Comparison of ENCODE assay signal across 10 cellular contexts in genomic region chr9:79026311-79026710, GRCh38.
A peak's percentile ranks its signal among the peaks of the same experiment; 100 is the strongest.
DNase-seq lines count a peak whose midpoint lies in the region; ATAC-seq and TF ChIP-seq lines count a peak whose summit lies in the region.
"Had no signal": no experiment of that assay in that cellular context is flagged by ENCODE, and none has a peak within 500 bp of the region (broad histone marks: within the 10 kb centered on the region; RNA-seq: fewer than 3 reads in every experiment).

No MANE protein-coding gene starts in this region.

- TF ChIP-seq RAD21 in neural cell (conservative IDR thresholded peaks at IDR 0.05), result no peak

- H3K4me3 ChIP-seq in neural cell (ENCODE audit: low read length), result no peak overlapping the region
- no peak overlapping the region for H3K4me3 ChIP-seq in brain microvascular endothelial cell (ENCODE audit: low read depth, low read length)
- H3K4me3 ChIP-seq in thyroid gland (replicated peaks in 1 of 3), result no peak overlapping the region
- H3K4me3 ChIP-seq: ascending aorta had no signal

- no peaks in the 10 kb centered on the region for H3K4me1 ChIP-seq in thyroid gland
- H3K4me1 ChIP-seq: ascending aorta had no signal

- no peaks in the 10 kb centered on the region for H3K9me2 ChIP-seq in neural cell (ENCODE audit: insufficient read depth, low read length)

- TF ChIP-seq CTCF in neural cell (IDR thresholded peaks at IDR 0.05; ENCODE audit: poor library complexity, severe bottlenecking), result no peak
- TF ChIP-seq CTCF in brain microvascular endothelial cell (IDR thresholded peaks at IDR 0.05; ENCODE audit: low read depth, low read length, missing control alignments), result no peak
- TF ChIP-seq CTCF in thyroid gland (IDR thresholded peaks at IDR 0.05), result no peak

- H4K20me1 ChIP-seq in neural cell (ENCODE audit: insufficient read depth), result no peaks in the 10 kb centered on the region

- in situ Hi-C loops in brain microvascular endothelial cell (cut with HindIII; ENCODE audit: low pct_ligation_motif_present, low sequenced_read_pairs), result no loop called here

- WGBS in thyroid gland, 2 donors, result 39 to 44% methylated on average over 3 of the region's 3 CpGs

- H2AFZ ChIP-seq in neural cell (ENCODE audit: low read depth, low read length), result no peak overlapping the region

- ATAC-seq in GM19395 (IDR thresholded peaks at IDR 0.05; ENCODE audit: unreplicated experiment) (peak; percentile 79), HG03066 (IDR thresholded peaks at IDR 0.05; ENCODE audit: low read depth, unreplicated experiment) (peak; percentile 52)

- H3K9ac ChIP-seq in neural cell (ENCODE audit: low read length), result no peak overlapping the region

- intact Hi-C loops in thyroid gland (cut with DNase I), result no loop called here

- no peaks in the 10 kb centered on the region for H3K27me3 ChIP-seq in neural cell (ENCODE audit: insufficient read depth, low read depth, low read length)
- H3K27me3 ChIP-seq in brain microvascular endothelial cell (replicated peaks), result no peaks in the 10 kb centered on the region
- H3K27me3 ChIP-seq in thyroid gland, result no peaks in the 10 kb centered on the region
- H3K27me3 ChIP-seq: ascending aorta had no signal

- H3K79me2 ChIP-seq in neural cell (replicated peaks; ENCODE audit: insufficient read depth, low read length), result no peaks in the 10 kb centered on the region

- no peaks in the 10 kb centered on the region for H3K36me3 ChIP-seq in neural cell (ENCODE audit: insufficient read depth, low read length)
- H3K36me3 ChIP-seq in brain microvascular endothelial cell (replicated peaks), result no peaks in the 10 kb centered on the region
- no peaks in the 10 kb centered on the region for H3K36me3 ChIP-seq in thyroid gland
- H3K36me3 ChIP-seq: ascending aorta had no signal

- TF ChIP-seq POLR2A in thyroid gland (IDR thresholded peaks at IDR 0.05), result no peak

- TF ChIP-seq EP300 in neural cell (conservative IDR thresholded peaks at IDR 0.05; ENCODE audit: poor library complexity, severe bottlenecking), result no peak

- DNase-seq in NCI-H510A (lab: John Stamatoyannopoulos, UW), result peak; percentile 86
- DNase-seq in brain microvascular endothelial cell, result no peak
- no peak for DNase-seq in effector CD4-positive, alpha-beta T cell
- no peak for DNase-seq in thyroid gland
- no peak for DNase-seq in activated CD4-positive, CD25-positive, alpha-beta regulatory T cell (lab: John Stamatoyannopoulos, UW)
- DNase-seq: kidney had no signal

- H3K9me3 ChIP-seq in neural cell (ENCODE audit: low read length) (no peaks in the 10 kb centered on the region), thyroid gland (no peaks in the 10 kb centered on the region)
- H3K9me3 ChIP-seq: ascending aorta had no signal

- H3K4me2 ChIP-seq in neural cell (ENCODE audit: low read length), result no peak overlapping the region

- peak overlapping the region; percentile 9 for H3K27ac ChIP-seq in neural cell (ENCODE audit: low read length)
- no peak overlapping the region for H3K27ac ChIP-seq in brain microvascular endothelial cell
- no peak overlapping the region for H3K27ac ChIP-seq in thyroid gland
- H3K27ac ChIP-seq: ascending aorta had no signal

- H3F3A ChIP-seq in neural cell (ENCODE audit: insufficient read depth, low read length, poor library complexity, severe bottlenecking), result no peaks in the 10 kb centered on the region

TF ChIP-seq in neural cell, 6 proteins besides CTCF, POLR2A, EP300 and RAD21:
- TF ChIP-seq, protein P1, sequence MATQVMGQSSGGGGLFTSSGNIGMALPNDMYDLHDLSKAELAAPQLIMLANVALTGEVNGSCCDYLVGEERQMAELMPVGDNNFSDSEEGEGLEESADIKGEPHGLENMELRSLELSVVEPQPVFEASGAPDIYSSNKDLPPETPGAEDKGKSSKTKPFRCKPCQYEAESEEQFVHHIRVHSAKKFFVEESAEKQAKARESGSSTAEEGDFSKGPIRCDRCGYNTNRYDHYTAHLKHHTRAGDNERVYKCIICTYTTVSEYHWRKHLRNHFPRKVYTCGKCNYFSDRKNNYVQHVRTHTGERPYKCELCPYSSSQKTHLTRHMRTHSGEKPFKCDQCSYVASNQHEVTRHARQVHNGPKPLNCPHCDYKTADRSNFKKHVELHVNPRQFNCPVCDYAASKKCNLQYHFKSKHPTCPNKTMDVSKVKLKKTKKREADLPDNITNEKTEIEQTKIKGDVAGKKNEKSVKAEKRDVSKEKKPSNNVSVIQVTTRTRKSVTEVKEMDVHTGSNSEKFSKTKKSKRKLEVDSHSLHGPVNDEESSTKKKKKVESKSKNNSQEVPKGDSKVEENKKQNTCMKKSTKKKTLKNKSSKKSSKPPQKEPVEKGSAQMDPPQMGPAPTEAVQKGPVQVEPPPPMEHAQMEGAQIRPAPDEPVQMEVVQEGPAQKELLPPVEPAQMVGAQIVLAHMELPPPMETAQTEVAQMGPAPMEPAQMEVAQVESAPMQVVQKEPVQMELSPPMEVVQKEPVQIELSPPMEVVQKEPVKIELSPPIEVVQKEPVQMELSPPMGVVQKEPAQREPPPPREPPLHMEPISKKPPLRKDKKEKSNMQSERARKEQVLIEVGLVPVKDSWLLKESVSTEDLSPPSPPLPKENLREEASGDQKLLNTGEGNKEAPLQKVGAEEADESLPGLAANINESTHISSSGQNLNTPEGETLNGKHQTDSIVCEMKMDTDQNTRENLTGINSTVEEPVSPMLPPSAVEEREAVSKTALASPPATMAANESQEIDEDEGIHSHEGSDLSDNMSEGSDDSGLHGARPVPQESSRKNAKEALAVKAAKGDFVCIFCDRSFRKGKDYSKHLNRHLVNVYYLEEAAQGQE (IDR thresholded peaks at IDR 0.05; ENCODE audit: borderline replicate concordance), result no peak
